ENCODE assay signal across 8 cellular contexts in the genomic region with DNA sequence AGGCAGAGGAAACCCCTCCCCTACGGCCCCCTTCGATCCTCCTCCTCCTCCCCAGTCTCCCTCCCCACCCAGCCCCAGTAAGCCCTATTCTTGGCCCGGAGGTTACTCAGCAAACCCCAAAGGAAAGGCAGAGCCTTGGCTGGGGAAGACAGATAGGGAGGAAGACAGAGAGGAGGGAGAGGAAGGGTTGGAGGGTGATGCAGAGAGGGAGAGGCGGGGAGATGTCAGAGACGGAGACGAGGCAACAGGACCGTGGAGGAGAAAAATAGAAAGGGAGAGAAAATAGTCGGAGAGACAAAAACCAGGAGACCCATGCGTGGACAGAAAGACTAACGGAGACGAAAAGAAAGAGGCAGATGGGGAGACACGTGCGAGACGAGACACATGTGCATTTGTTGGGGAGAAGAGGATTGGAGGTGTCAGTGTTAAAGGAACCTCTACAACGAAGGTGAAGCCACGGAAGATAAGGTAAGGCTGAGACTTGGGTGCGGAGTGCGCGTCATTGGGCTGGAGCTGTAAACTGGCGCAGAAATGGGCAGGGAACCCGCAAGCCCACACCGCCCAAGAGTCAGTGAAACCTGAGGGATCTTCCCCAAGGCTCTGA. TPM values are rescaled to one million over a fixed set of nuclear protein-coding genes. Genes with fewer than 3 reads are reported as not detected.
DNase-seq lines count a peak whose midpoint lies in the region; ATAC-seq, FAIRE-seq and TF ChIP-seq lines count a peak whose summit lies in the region.

No MANE protein-coding gene starts in this region.

- H3K9me3 ChIP-seq in HUES64 (ENCODE audit: insufficient read depth, low read depth, low read length) = no peaks in the 10 kb centered on the region
- no peaks in the 10 kb centered on the region for H3K9me3 ChIP-seq in breast epithelium

- FAIRE-seq in D721Med (lab: Jason Lieb, UNC) = no peak

- peaks cover 11% of the 10 kb centered on the region for H3K36me3 Mint-ChIP-seq in memory B cell

- H3K36me3 ChIP-seq in HUES64 (ENCODE audit: insufficient read depth, low read length) = peaks cover 6% of the 10 kb centered on the region; the same call in 1 of the 2 replicates
- no peaks in the 10 kb centered on the region for H3K36me3 ChIP-seq in breast epithelium

- no peaks in the 10 kb centered on the region for H3K9me3 Mint-ChIP-seq in memory B cell

- no peak overlapping the region for H3K9ac ChIP-seq in HUES64 (ENCODE audit: low read depth, low read length)

- H3K4me1 ChIP-seq in HUES64 (ENCODE audit: insufficient read depth, low read length) = 0 out of 2 replicates have a peak, but pooled peaks cover 4% of the 10 kb centered on the region
- H3K4me1 ChIP-seq in breast epithelium = peaks cover 0 to 6% of the 10 kb centered on the region in 2 donors

- TF ChIP-seq POLR2A in breast epithelium (IDR thresholded peaks at IDR 0.05) = no peak

- H3K4me1 Mint-ChIP-seq in memory B cell = peaks cover 34% of the 10 kb centered on the region

- H3K27me3 ChIP-seq in HUES64 (ENCODE audit: insufficient read depth, low read length) = peaks cover 40% of the 10 kb centered on the region
- no peaks in the 10 kb centered on the region for H3K27me3 ChIP-seq in breast epithelium

- no peak for TF ChIP-seq CTCF in breast epithelium (IDR thresholded peaks at IDR 0.05)
- TF ChIP-seq CTCF in D721Med (IDR thresholded peaks at IDR 0.05; ENCODE audit: insufficient read depth, missing control alignments) = no peak

- peak overlapping the region; percentile 65 for H3K4me3 ChIP-seq in HUES64 (ENCODE audit: low read length)
- peak overlapping the region; percentile 82 to 97 (median 82) for H3K4me3 ChIP-seq in breast epithelium

- no peaks in the 10 kb centered on the region for H3K27me3 Mint-ChIP-seq in memory B cell

- intact Hi-C loops in breast epithelium (cut with DNase I; ENCODE audit: low total_unique reads) = no loop called here

- ATAC-seq in memory B cell (ENCODE audit: low read depth) (peak; percentile 3), HG02884 (IDR thresholded peaks at IDR 0.05; ENCODE audit: unreplicated experiment) (no peak)

- H3K27ac Mint-ChIP-seq in memory B cell = peak overlapping the region; percentile 95

- H3K27ac ChIP-seq in HUES64 (ENCODE audit: low read depth, low read length) = no peak overlapping the region
- H3K27ac ChIP-seq in breast epithelium = peak overlapping the region; percentile 78 to 92

- peak overlapping the region; percentile 98 for H3K4me3 Mint-ChIP-seq in memory B cell

- DNase-seq in GF-D8 (lab: John Stamatoyannopoulos, UW) (peak; percentile 37), breast epithelium (ENCODE audit: low spot score in 2 of 2) (no peak), memory B cell (ENCODE audit: low spot score in 2 of 2) (no peak), DMS153 (lab: John Stamatoyannopoulos, UW) (no peak), NCI-H345 treated with DMSO at 0.1 percent for 48 hours (lab: John Stamatoyannopoulos, UW; ENCODE audit: unreplicated experiment) (no peak), D721Med (ENCODE audit: insufficient read length, low spot score) (no peak)

- 8% methylated on average over 21 of the region's 22 CpGs for WGBS in HUES64

RNA-seq across cellular contexts. Expression of gene TGFB1, which starts 2.9 kb away (rescaled TPM):
- 14.7 TPM for polyA plus RNA-seq in HUES64 (2013, experiment 1 of 2)
- 15.6 TPM for polyA plus RNA-seq in HUES64 (2013, experiment 2 of 2)
- 10 to 100 TPM; 12.0 to 21.4 (median 13.4) TPM for total RNA-seq in breast epithelium

RNA-seq across cellular contexts. Expression of gene B9D2, which starts 13.1 kb away (rescaled TPM):
- polyA plus RNA-seq in HUES64 (2013, experiment 1 of 2) = 5.2 TPM
- 5.6 TPM for polyA plus RNA-seq in HUES64 (2013, experiment 2 of 2)
- 1 to 10 TPM; 4.0 to 7.3 (median 4.3) TPM for total RNA-seq in breast epithelium

RNA-seq across cellular contexts. Expression of gene TMEM91, which starts 25.5 kb away (rescaled TPM):
- polyA plus RNA-seq in HUES64 (2013, experiment 1 of 2) = 2.2 TPM
- 3.9 TPM for polyA plus RNA-seq in HUES64 (2013, experiment 2 of 2)
- 10 to 100 TPM; 15.7 to 29.2 (median 17.0) TPM for total RNA-seq in breast epithelium

RNA-seq across cellular contexts. Expression of gene CCDC97, which starts 40.9 kb away (rescaled TPM):
- 21.2 TPM for polyA plus RNA-seq in HUES64 (2013, experiment 1 of 2)
- polyA plus RNA-seq in HUES64 (2013, experiment 2 of 2) = 23.6 TPM
- 10 to 100 TPM; 15.4 to 15.7 (median 15.4) TPM for total RNA-seq in breast epithelium

RNA-seq across cellular contexts. Expression of gene EXOSC5, which starts 46.3 kb away (rescaled TPM):
- polyA plus RNA-seq in HUES64 (2013, experiment 1 of 2) = 40.3 TPM
- polyA plus RNA-seq in HUES64 (2013, experiment 2 of 2) = 33.1 TPM
- total RNA-seq in breast epithelium = 10 to 100 TPM; 18.2 to 20.6 (median 18.7) TPM
